Comparison of ENCODE assay signal across 11 cellular contexts in the genomic region with DNA sequence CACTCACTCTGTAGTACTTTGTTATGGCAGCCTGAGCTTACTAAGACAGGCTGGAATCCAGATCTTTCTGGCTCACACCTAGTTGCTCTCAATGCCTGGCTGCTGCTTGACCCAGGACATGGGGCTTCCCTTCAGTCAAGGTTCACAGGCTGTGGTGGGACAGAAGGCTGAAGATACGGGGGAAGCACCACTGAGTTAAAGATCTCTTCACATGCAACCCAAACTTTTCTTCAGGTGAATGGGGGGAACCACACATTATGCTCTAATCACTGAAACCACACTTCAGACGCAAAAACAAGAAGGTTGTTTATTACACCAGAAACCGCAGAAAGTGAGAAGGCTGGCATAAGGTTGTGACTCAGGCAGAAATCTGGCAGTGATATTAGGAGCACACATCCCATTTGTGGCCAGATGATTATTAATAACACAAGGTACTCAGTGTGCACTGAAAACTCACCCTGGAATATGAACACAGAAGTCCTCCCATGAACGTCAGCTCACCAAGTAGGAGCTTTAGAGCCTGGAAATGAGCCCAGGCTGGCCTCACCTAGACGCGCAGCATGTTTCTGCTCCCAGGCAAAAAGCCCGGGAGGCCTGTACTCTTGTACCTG.
DNase-seq lines count a peak whose midpoint lies in the region; ATAC-seq, FAIRE-seq and TF ChIP-seq lines count a peak whose summit lies in the region.
"Had no signal": no experiment of that assay in that cellular context is flagged by ENCODE, and none has a peak within 500 bp of the region (broad histone marks: within the 10 kb centered on the region; RNA-seq: fewer than 3 reads in every experiment).

No MANE protein-coding gene starts in this region.

- in situ Hi-C loops in Caki2 (cut with HindIII; ENCODE audit: low pct_unique_long_range_greater_than_20kb, low sequenced_read_pairs): no loop called here

- H3K9me3 ChIP-seq in MM.1S (replicated peaks; ENCODE audit: insufficient read depth, low read length): no peaks in the 10 kb centered on the region

- no peak for TF ChIP-seq CTCF in MM.1S (IDR thresholded peaks at IDR 0.05; ENCODE audit: low read length)

- H3K27me3 ChIP-seq in MM.1S (replicated peaks; ENCODE audit: insufficient read depth, low read length): no peaks in the 10 kb centered on the region

- no peak for FAIRE-seq in GM19239 (lab: Jason Lieb, UNC)
- FAIRE-seq: bronchial epithelial cell, GM12891 had no signal

- no peaks in the 10 kb centered on the region for H3K36me3 Mint-ChIP-seq in activated CD4-positive, alpha-beta memory T cell treated with anti-CD3 and anti-CD28 coated beads, Interleukin-2, amount 10 ng/mL, durations not matched to agents 7 days and 5 days (ENCODE audit: low read depth)

- no peaks in the 10 kb centered on the region for H3K79me2 ChIP-seq in MM.1S (ENCODE audit: low read length)

- no peaks in the 10 kb centered on the region for H3K4me1 Mint-ChIP-seq in activated CD4-positive, alpha-beta memory T cell treated with anti-CD3 and anti-CD28 coated beads, Interleukin-2, amount 10 ng/mL, durations not matched to agents 7 days and 5 days

- no peaks in the 10 kb centered on the region for H3K9me3 Mint-ChIP-seq in activated CD4-positive, alpha-beta memory T cell treated with anti-CD3 and anti-CD28 coated beads, Interleukin-2, amount 10 ng/mL, durations not matched to agents 7 days and 5 days

- DNase-seq in Caki2 (ENCODE audit: low read depth) (peak; percentile 10), GM19239 (ENCODE audit: insufficient read length, low spot score) (peak; percentile 7), MM.1S (peak; percentile 7), hepatic stellate cell (ENCODE audit: low spot score) (no peak), ureter (ENCODE audit: low spot score) (no peak)
- no peak for DNase-seq in activated CD4-positive, alpha-beta memory T cell treated with anti-CD3 and anti-CD28 coated beads, Interleukin-2, amount 10 ng/mL, durations not matched to agents 7 days and 5 days

- no peaks in the 10 kb centered on the region for H3K9me2 ChIP-seq in MM.1S (replicated peaks; ENCODE audit: insufficient read depth, low read length)

- POLR2A ChIA-PET in activated CD4-positive, alpha-beta memory T cell treated with anti-CD3 and anti-CD28 coated beads, Interleukin-2, amount 10 ng/mL, durations not matched to agents 7 days and 5 days (lab: Charles Lee): no interaction called here

- no peak overlapping the region for H3K4me3 Mint-ChIP-seq in activated CD4-positive, alpha-beta memory T cell treated with anti-CD3 and anti-CD28 coated beads, Interleukin-2, amount 10 ng/mL, durations not matched to agents 7 days and 5 days

- H2AFZ ChIP-seq in MM.1S (ENCODE audit: low read length): no peak overlapping the region

- no peak overlapping the region for H3K27ac Mint-ChIP-seq in activated CD4-positive, alpha-beta memory T cell treated with anti-CD3 and anti-CD28 coated beads, Interleukin-2, amount 10 ng/mL, durations not matched to agents 7 days and 5 days

- no peak overlapping the region for H3K9ac ChIP-seq in MM.1S (ENCODE audit: low read length)

- no peaks in the 10 kb centered on the region for H4K20me1 ChIP-seq in MM.1S (ENCODE audit: insufficient read depth, low read length)

- H3F3A ChIP-seq in MM.1S (ENCODE audit: insufficient read depth, low read length): no peaks in the 10 kb centered on the region

- H3K4me3 ChIP-seq in MM.1S (ENCODE audit: low read length): no peak overlapping the region

- peaks cover 2% of the 10 kb centered on the region for H3K27me3 Mint-ChIP-seq in activated CD4-positive, alpha-beta memory T cell treated with anti-CD3 and anti-CD28 coated beads, Interleukin-2, amount 10 ng/mL, durations not matched to agents 7 days and 5 days

- H3K4me1 ChIP-seq in MM.1S (ENCODE audit: low read length): no peaks in the 10 kb centered on the region

- ATAC-seq in HG02884 (IDR thresholded peaks at IDR 0.05; ENCODE audit: unreplicated experiment): peak; percentile 78
- ATAC-seq in GM21515 (IDR thresholded peaks at IDR 0.05; ENCODE audit: unreplicated experiment): no peak
- ATAC-seq: Panc1 had no signal

- no peak overlapping the region for H3K4me2 ChIP-seq in MM.1S (ENCODE audit: low read depth, low read length)

- no peak overlapping the region for H3K27ac ChIP-seq in MM.1S (ENCODE audit: low read length)

- CTCF ChIA-PET in activated CD4-positive, alpha-beta memory T cell treated with anti-CD3 and anti-CD28 coated beads, Interleukin-2, amount 10 ng/mL, durations not matched to agents 7 days and 5 days (lab: Charles Lee): no interaction called here

- no peaks in the 10 kb centered on the region for H3K36me3 ChIP-seq in MM.1S (replicated peaks; ENCODE audit: insufficient read depth, low read length)

Comparison
In these comparisons a context has a peak if more than half of its experiments do, and no peak if none do; other contexts are left out.
1. DNase-seq: peak in Caki2 (single experiment), GM19239 (single experiment) and MM.1S (single experiment); none in activated CD4-positive, alpha-beta memory T cell treated with anti-CD3 and anti-CD28 coated beads, Interleukin-2, amount 10 ng/mL, durations not matched to agents 7 days and 5 days (single experiment), hepatic stellate cell (single experiment) and ureter (single experiment).